Comparison of ENCODE assay signal across 23 cellular contexts in the genomic region with DNA sequence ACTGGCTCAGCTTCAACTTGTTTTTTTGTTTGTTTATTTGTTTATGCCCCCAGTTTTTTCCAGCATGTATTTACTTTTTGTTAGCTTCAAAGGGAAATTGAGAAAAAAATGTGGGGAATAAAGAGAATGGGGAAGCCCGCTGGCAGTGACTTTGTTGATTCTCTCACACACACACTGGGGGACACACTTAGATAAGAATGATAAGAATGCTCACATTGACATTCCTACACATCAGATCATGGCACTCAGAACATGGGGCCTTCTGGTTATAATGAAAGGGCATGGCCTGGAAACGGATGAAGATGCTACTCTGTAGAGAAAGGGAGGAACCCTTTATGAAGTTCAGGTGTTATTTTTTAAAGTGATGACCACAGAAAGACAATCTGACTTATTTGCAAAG. TPM values are rescaled to one million over a fixed set of nuclear protein-coding genes. Genes with fewer than 3 reads are reported as not detected.
"Had no signal": no experiment of that assay in that cellular context is flagged by ENCODE, and none has a peak within 500 bp of the region (broad histone marks: within the 10 kb centered on the region; RNA-seq: fewer than 3 reads in every experiment).

No MANE protein-coding gene starts in this region.

- H3K36me3 ChIP-seq: gastrocnemius medialis, left ventricle myocardium inferior, pancreas, suprapubic skin, thyroid gland, upper lobe of left lung, uterus had no signal

- H3K27me3 Mint-ChIP-seq: progenitor cell of endocrine pancreas had no signal

- H3K4me3 ChIP-seq: gastrocnemius medialis, left ventricle myocardium inferior, lung, mucosa of descending colon, neural progenitor cell, pancreas, suprapubic skin, thyroid gland, upper lobe of left lung, uterus had no signal

- H3K4me3 Mint-ChIP-seq: immature natural killer cell; naive thymus-derived CD8-positive, alpha-beta T cell; neural progenitor cell; stimulated activated effector memory CD8-positive, alpha-beta T cell treated with anti-CD3 and anti-CD28 coated beads, Interleukin-12 subunit alpha, Interleukin-12 subunit beta, amount 100 ng/mL, for 72 hours had no signal

- H3K27me3 ChIP-seq: gastrocnemius medialis, neural progenitor cell, pancreas, suprapubic skin, thyroid gland, upper lobe of left lung, uterus had no signal

- DNase-seq: cortex of kidney; effector memory CD4-positive, alpha-beta T cell; gastrocnemius medialis; glutamatergic neuron; immature natural killer cell; left ventricle myocardium inferior; mucosa of descending colon; naive thymus-derived CD8-positive, alpha-beta T cell; pancreas; right cardiac atrium; stimulated activated CD4-positive, alpha-beta T cell treated with anti-CD3 and anti-CD28 coated beads, Interleukin-4, amount 100 ng/mL, for 1 hour; stimulated activated CD8-positive, alpha-beta memory T cell treated with anti-CD3 and anti-CD28 coated beads, Interleukin-4, amount 100 ng/mL, for 48 hours; stimulated activated naive CD8-positive, alpha-beta T cell treated with anti-CD3 and anti-CD28 coated beads, Interleukin-15, Interleukin-2, amounts not matched to agents 100 U/mL and 50 U/mL, for 24 hours; thyroid gland; upper lobe of left lung; uterus had no signal

- H3K36me3 Mint-ChIP-seq: immature natural killer cell; naive thymus-derived CD8-positive, alpha-beta T cell; neural progenitor cell; stimulated activated effector memory CD8-positive, alpha-beta T cell treated with anti-CD3 and anti-CD28 coated beads, Interleukin-12 subunit alpha, Interleukin-12 subunit beta, amount 100 ng/mL, for 72 hours had no signal

- H3K9me3 Mint-ChIP-seq: neural progenitor cell; stimulated activated effector memory CD8-positive, alpha-beta T cell treated with anti-CD3 and anti-CD28 coated beads, Interleukin-12 subunit alpha, Interleukin-12 subunit beta, amount 100 ng/mL, for 72 hours had no signal

- H3K4me1 Mint-ChIP-seq: immature natural killer cell; naive thymus-derived CD8-positive, alpha-beta T cell; stimulated activated effector memory CD8-positive, alpha-beta T cell treated with anti-CD3 and anti-CD28 coated beads, Interleukin-12 subunit alpha, Interleukin-12 subunit beta, amount 100 ng/mL, for 72 hours had no signal

- H3K27ac ChIP-seq: neural progenitor cell, pancreas, suprapubic skin, thyroid gland, upper lobe of left lung, uterus had no signal

- ATAC-seq: esophagus mucosa; mucosa of descending colon; naive thymus-derived CD8-positive, alpha-beta T cell; pancreas; right cardiac atrium; stimulated activated naive CD8-positive, alpha-beta T cell treated with anti-CD3 and anti-CD28 coated beads, Interleukin-15, Interleukin-2, amounts not matched to agents 100 U/mL and 50 U/mL, for 24 hours had no signal

- H3K4me1 ChIP-seq: pancreas, suprapubic skin, thyroid gland, upper lobe of left lung, uterus had no signal

- H2AFZ ChIP-seq: neural progenitor cell had no signal

- H3K27ac Mint-ChIP-seq: immature natural killer cell; naive thymus-derived CD8-positive, alpha-beta T cell; progenitor cell of endocrine pancreas; stimulated activated effector memory CD8-positive, alpha-beta T cell treated with anti-CD3 and anti-CD28 coated beads, Interleukin-12 subunit alpha, Interleukin-12 subunit beta, amount 100 ng/mL, for 72 hours had no signal

- H3K9me3 ChIP-seq: gastrocnemius medialis, left ventricle myocardium inferior, mucosa of descending colon, pancreas, suprapubic skin, thyroid gland, upper lobe of left lung, uterus had no signal

RNA-seq across cellular contexts. Expression of a gene that starts 15.6 kb away (rescaled TPM):
- total RNA-seq: naive thymus-derived CD8-positive, alpha-beta T cell had no signal
- polyA plus RNA-seq: immature natural killer cell; keratinocyte; naive thymus-derived CD8-positive, alpha-beta T cell had no signal

RNA-seq across cellular contexts. Expression of a gene that starts 51.4 kb away (rescaled TPM):
- total RNA-seq: gastrocnemius medialis; naive thymus-derived CD8-positive, alpha-beta T cell had no signal
- polyA plus RNA-seq: immature natural killer cell had no signal
